9 cellular contexts compared by ENCODE assay signal in the genomic region with DNA sequence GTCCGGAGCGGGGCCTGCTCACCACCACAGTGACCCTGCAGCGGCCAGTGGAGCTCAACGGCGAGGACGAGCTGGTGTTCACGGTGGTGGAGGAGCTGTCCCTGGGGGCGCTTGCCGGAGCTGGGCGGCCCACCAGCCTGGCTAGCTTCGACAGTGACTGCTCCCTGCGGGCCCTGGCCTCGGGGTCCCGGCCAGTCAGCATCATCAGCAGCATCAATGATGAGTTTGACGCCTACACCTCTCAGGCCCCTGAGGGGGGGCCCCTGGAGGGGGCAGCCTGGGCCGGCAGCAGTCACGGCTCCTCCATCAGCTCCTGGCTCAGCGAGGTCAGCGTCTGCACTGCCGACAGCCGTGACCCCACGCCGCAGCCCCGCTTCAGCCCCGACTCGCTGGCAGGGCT. TPM values are rescaled to one million over a fixed set of nuclear protein-coding genes. Genes with fewer than 3 reads are reported as not detected.
"Had no signal": no experiment of that assay in that cellular context is flagged by ENCODE, and none has a peak within 500 bp of the region (broad histone marks: within the 10 kb centered on the region; RNA-seq: fewer than 3 reads in every experiment).

No MANE protein-coding gene starts in this region.

- H2AFZ ChIP-seq: GM23248, GM23338 had no signal

- H3K9me3 Mint-ChIP-seq: GM23338, H9 had no signal

- H3K27ac ChIP-seq: GM23248 had no signal

- H3K4me3 ChIP-seq: GM23248, GM23338, HAP-1 had no signal

- H3K9me3 ChIP-seq: HAP-1 had no signal

- H3K4me2 ChIP-seq: GM23338 had no signal

- H3K4me1 ChIP-seq: HAP-1 had no signal

- H3K9ac ChIP-seq: GM23248 had no signal

- H3K4me3 Mint-ChIP-seq: GM23338, H9, HFFc6 had no signal

- H3K27ac Mint-ChIP-seq: GM23338, H9, HFFc6 had no signal

- DNase-seq: GM23248, GOT3, H7, H9, HCEC 1CT, HFFc6 had no signal

- ATAC-seq: GM23338, HCT116 had no signal

RNA-seq across cellular contexts. Expression of a gene that starts 37.4 kb away (rescaled TPM):
- total RNA-seq: GM23248 had no signal
- polyA plus RNA-seq: GM23248 had no signal
